In genomic region chr11:69896250-69896649, GRCh38 we compare ENCODE assay signal across 29 cellular contexts.
"Had no signal": no experiment of that assay in that cellular context is flagged by ENCODE, and none has a peak within 500 bp of the region (broad histone marks: within the 10 kb centered on the region; RNA-seq: fewer than 3 reads in every experiment).

No MANE protein-coding gene starts in this region.

- DNase-seq: activated CD4-positive, alpha-beta memory T cell treated with anti-CD3 and anti-CD28 coated beads for 36 hours; activated CD4-positive, alpha-beta T cell treated with anti-CD3 and anti-CD28 coated beads, Interleukin-2, amount 10 ng/mL, durations not matched to agents 24 days and 14 days; activated CD4-positive, CD25-positive, alpha-beta regulatory T cell treated with anti-CD3 and anti-CD28 coated beads, Interleukin-2, amount 50 U/mL, for 72 hours; activated CD8-positive, alpha-beta memory T cell treated with anti-CD3 and anti-CD28 coated beads, Interleukin-2, amount 50 U/mL, for 48 hours; activated gamma-delta T cell treated with Interleukin-2 at 50 U/mL for 16 hours; activated naive CD4-positive, alpha-beta T cell treated with anti-CD3 and anti-CD28 coated beads, Interleukin-2, amount 50 U/mL, for 16 hours; activated T-cell treated with anti-CD3 and anti-CD28 coated beads, Interleukin-2, amount 50 U/mL, for 24 hours; amygdala; endodermal cell; foreskin fibroblast; head of caudate nucleus; hypothalamus; immature natural killer cell; natural killer cell; occipital lobe; psoas muscle; sigmoid colon; stimulated activated CD4-positive, alpha-beta T cell treated with anti-CD3 and anti-CD28 coated beads, Interleukin-1b, Interleukin-23, amount 100 ng/mL, for 48 hours; stimulated activated CD4-positive, alpha-beta T cell treated with anti-CD3 and anti-CD28 coated beads, Interleukin-4, amount 100 ng/mL, for 4 hours; stimulated activated CD8-positive, alpha-beta memory T cell treated with anti-CD3 and anti-CD28 coated beads, Interleukin-4, amount 100 ng/mL, for 48 hours; stomach; T-helper 2 cell; tibial artery had no signal

- H3K9me3 ChIP-seq: esophagus muscularis mucosa, psoas muscle, stomach, tibial artery, upper lobe of right lung had no signal

- H3K4me3 ChIP-seq: esophagus muscularis mucosa, neural progenitor cell, psoas muscle, sigmoid colon, smooth muscle cell, stomach, tibial artery, upper lobe of right lung had no signal

- H3K4me1 ChIP-seq: neural progenitor cell, sigmoid colon had no signal

- H3K36me3 ChIP-seq: esophagus muscularis mucosa, neural progenitor cell, sigmoid colon, stomach, tibial artery, upper lobe of right lung had no signal

- ATAC-seq: natural killer cell; psoas muscle; stimulated activated memory B cell treated with anti-CD40 and anti-IgM and Interleukin-4, amounts not matched to agents 10 μg/mL and 1 μg/mL and 100 μg/mL, for 72 hours; upper lobe of right lung had no signal

- H3K27ac ChIP-seq: esophagus muscularis mucosa, neural progenitor cell, parathyroid adenoma, psoas muscle, sigmoid colon, stomach, tibial artery, upper lobe of right lung had no signal
